Comparison of ENCODE assay signal across 1 cellular context in the genomic region with DNA sequence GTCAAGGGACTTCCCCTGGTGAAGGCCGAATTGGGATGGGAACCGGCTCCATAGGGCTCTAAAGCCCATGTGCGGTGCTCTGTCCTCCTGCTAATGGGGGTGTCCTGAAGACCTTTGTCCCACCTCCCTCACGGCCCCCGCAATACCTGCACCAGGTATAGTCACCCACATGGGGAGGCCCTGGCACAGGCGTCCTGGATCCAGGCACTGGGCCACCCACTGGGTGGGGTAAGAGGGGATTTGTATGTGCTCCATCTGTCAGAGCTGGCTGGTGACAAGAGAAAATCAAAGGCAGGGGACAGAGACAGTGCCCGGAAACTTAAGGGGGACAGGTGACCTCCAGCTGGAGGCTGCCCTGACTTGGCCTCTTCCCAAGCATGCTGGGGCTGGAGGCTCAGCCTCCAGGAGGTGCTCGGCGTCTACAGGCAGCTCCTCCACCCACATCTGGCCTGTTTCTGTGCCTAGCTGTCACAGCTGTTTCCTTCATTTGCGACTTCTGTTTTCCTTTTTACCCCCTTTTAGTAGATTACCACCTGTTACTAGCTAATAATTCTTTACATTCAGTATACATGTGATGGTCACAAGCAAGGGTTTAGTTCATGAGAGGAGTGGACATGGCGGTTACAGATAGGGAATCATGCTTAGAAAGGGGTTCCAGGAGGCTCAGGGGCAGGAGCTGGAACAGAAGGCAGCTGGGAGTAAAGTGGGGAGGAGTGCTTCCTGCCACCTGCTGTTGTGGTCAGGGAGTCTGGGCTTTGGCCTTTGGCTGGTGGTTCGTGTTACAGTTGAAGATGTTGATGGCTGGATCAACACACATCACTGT.
TF ChIP-seq lines count a peak whose summit lies in the region.

No MANE protein-coding gene starts in this region.

TF ChIP-seq in K562, 482 proteins besides CTCF, POLR2A, EP300 and RAD21 (continued from another document):
- 0 out of 4 replicates have a peak, but pooled peaks of 1 of the 2 experiments have one; percentile 22 for TF ChIP-seq FOXA3 (CRISPR knock-in tag; conservative IDR thresholded peaks at IDR 0.05 in 1 of 2, IDR thresholded peaks at IDR 0.05 in 1 of 2)
- TF ChIP-seq ZNF778 (CRISPR knock-in tag; IDR thresholded peaks at IDR 0.05) = no peak
- TF ChIP-seq CBFA2T2 (conservative IDR thresholded peaks at IDR 0.05) = 0 out of 2 replicates have a peak, but pooled peaks have one; percentile 22
- TF ChIP-seq, protein P1, sequence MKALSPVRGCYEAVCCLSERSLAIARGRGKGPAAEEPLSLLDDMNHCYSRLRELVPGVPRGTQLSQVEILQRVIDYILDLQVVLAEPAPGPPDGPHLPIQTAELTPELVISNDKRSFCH (CRISPR knock-in tag; IDR thresholded peaks at IDR 0.05) = no peak
- TF ChIP-seq, protein P1 (tag; IDR thresholded peaks at IDR 0.05) = 0 out of 2 replicates have a peak, but pooled peaks have one; percentile 25
- TF ChIP-seq CREM (IDR thresholded peaks at IDR 0.05; ENCODE audit: low read depth) = no peak
- TF ChIP-seq ARID3A (IDR thresholded peaks at IDR 0.05; ENCODE audit: borderline replicate concordance, low read depth, low read length) = no peak
- TF ChIP-seq ILF3 (IDR thresholded peaks at IDR 0.05; ENCODE audit: borderline replicate concordance) = no peak
- TF ChIP-seq ZNF347 (CRISPR knock-in tag; IDR thresholded peaks at IDR 0.05; ENCODE audit: low read depth) = no peak
- TF ChIP-seq CBFA2T3 (IDR thresholded peaks at IDR 0.05) = peak; percentile 40; the same call in 1 of the 2 replicates
- TF ChIP-seq ZNF165 (CRISPR knock-in tag; IDR thresholded peaks at IDR 0.05; ENCODE audit: borderline replicate concordance) = no peak
